Comparison of ENCODE assay signal across 8 cellular contexts in the genomic region with DNA sequence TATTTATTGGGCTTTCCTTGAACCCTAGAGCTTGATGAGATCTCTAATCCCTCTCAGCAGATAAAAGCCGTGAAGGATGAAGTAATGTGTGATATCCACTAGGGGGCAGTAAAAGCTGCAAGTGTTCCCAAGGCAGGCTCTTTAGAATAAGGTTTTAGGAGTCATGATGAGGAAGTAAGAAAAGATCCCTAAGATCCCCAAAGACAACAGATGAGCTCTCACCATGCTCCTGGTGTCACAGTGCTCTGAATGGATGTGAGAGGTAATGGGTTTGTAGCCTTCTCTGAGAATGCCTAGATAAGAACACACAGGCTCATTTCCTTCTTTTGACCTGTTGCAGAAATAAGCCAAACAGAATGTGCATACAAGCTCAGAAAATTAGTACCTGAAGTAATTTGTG.
A peak's percentile ranks its signal among the peaks of the same experiment; 100 is the strongest.
DNase-seq lines count a peak whose midpoint lies in the region; ATAC-seq and TF ChIP-seq lines count a peak whose summit lies in the region.

No MANE protein-coding gene starts in this region.

- no peak overlapping the region for H3K27ac ChIP-seq in SK-N-SH (ENCODE audit: low read depth in 2 of 2, low read length in 1 of 2)

- H3K4me3 ChIP-seq in SK-N-SH (ENCODE audit: low read depth in 2 of 2, low read length in 1 of 2), result no peak overlapping the region; a peak in 1 of 4 replicates
- no peak overlapping the region for H3K4me3 ChIP-seq in foreskin fibroblast (ENCODE audit: low read depth in 1 of 2, low read length in 2 of 2)

- POLR2A ChIA-PET in SK-N-SH (lab: Yijun Ruan, JAX), result no interaction called here

- H3K79me2 ChIP-seq in SK-N-SH (ENCODE audit: insufficient read depth), result no peaks in the 10 kb centered on the region

- DNase-seq in A172 (ENCODE audit: low spot score) (peak; percentile 48), GM13976 (ENCODE audit: low spot score) (peak; percentile 40), NCI-H128 (lab: John Stamatoyannopoulos, UW; ENCODE audit: unreplicated experiment) (peak; percentile 40), SK-N-SH (peak; percentile 45), foreskin fibroblast (peak in 1 of 2 donors; percentile 11), pulmonary artery endothelial cell (ENCODE audit: low read depth, low spot score) (peak; percentile 2)
- no peak for DNase-seq in NK-92 treated with Interleukin-12 subunit alpha and Interleukin-12 subunit beta, amount 100 ng/mL, for 24 hours (lab: John Stamatoyannopoulos, UW)

- WGBS in SK-N-SH (ENCODE audit: low lambda C conversion rate), result 0% methylated on average over 1 of the region's 1 CpG

- peaks cover 25% of the 10 kb centered on the region for H3K27me3 ChIP-seq in SK-N-SH (ENCODE audit: insufficient read depth)

- H3K9ac ChIP-seq in SK-N-SH, result no peak overlapping the region

- in situ Hi-C loops in GM13976 (cut with MboI; ENCODE audit: low sequenced_read_pairs, unreplicated experiment), result loop anchor here (25.0 kb wide), 1 partner anchor 294 kb away; no protein-coding TSS in a partner anchor

- no peaks in the 10 kb centered on the region for H3K4me1 ChIP-seq in SK-N-SH (ENCODE audit: control insufficient read depth in 1 of 2, insufficient read depth in 2 of 2, low read depth in 1 of 2, low read length in 1 of 2)

- no peaks in the 10 kb centered on the region for H3K9me2 ChIP-seq in SK-N-SH

- TF ChIP-seq RAD21 in SK-N-SH (IDR thresholded peaks at IDR 0.05; ENCODE audit: low read length), result peak; percentile 78

- H2AFZ ChIP-seq in SK-N-SH (ENCODE audit: low read depth), result no peak overlapping the region

- peak; percentile 61 for ATAC-seq in HG02870 (IDR thresholded peaks at IDR 0.05; ENCODE audit: unreplicated experiment)

- TF ChIP-seq EP300 in SK-N-SH (IDR thresholded peaks at IDR 0.05; ENCODE audit: borderline replicate concordance in 1 of 2, low read depth in 1 of 2, low read length in 1 of 2), result no peak

- peak; percentile 68 for TF ChIP-seq CTCF in GM13976 (IDR thresholded peaks at IDR 0.05; ENCODE audit: borderline replicate concordance, control extremely low read depth, extremely low read depth, insufficient read depth, missing control alignments)
- TF ChIP-seq CTCF in SK-N-SH (IDR thresholded peaks at IDR 0.05), result peak; percentile 98
- TF ChIP-seq CTCF in foreskin fibroblast (IDR thresholded peaks at IDR 0.05; ENCODE audit: low read depth, low read length), result peak; percentile 68

- no peaks in the 10 kb centered on the region for H3K36me3 ChIP-seq in SK-N-SH (replicated peaks in 1 of 2; ENCODE audit: control insufficient read depth in 1 of 2, insufficient read depth in 2 of 2, low read length in 1 of 2)

- CTCF ChIA-PET in SK-N-SH (lab: Yijun Ruan, JAX), result interaction anchor here (0.6 to 3.4 kb wide), 67 partner anchors 8 to 786 kb away, joined by 3 to 41 read pairs (median 5); no protein-coding TSS in a partner anchor

- no peaks in the 10 kb centered on the region for H3F3A ChIP-seq in SK-N-SH (replicated peaks; ENCODE audit: insufficient read depth)

- H3K9me3 ChIP-seq in SK-N-SH, result no peaks in the 10 kb centered on the region

- no peak overlapping the region for H3K4me2 ChIP-seq in SK-N-SH

- no peaks in the 10 kb centered on the region for H4K20me1 ChIP-seq in SK-N-SH (ENCODE audit: insufficient read depth)

TF ChIP-seq in SK-N-SH, 30 proteins besides CTCF, POLR2A, EP300 and RAD21:
- peak; percentile 79 for TF ChIP-seq SMC3 (IDR thresholded peaks at IDR 0.05; ENCODE audit: low read depth, low read length)
- TF ChIP-seq, protein P1, sequence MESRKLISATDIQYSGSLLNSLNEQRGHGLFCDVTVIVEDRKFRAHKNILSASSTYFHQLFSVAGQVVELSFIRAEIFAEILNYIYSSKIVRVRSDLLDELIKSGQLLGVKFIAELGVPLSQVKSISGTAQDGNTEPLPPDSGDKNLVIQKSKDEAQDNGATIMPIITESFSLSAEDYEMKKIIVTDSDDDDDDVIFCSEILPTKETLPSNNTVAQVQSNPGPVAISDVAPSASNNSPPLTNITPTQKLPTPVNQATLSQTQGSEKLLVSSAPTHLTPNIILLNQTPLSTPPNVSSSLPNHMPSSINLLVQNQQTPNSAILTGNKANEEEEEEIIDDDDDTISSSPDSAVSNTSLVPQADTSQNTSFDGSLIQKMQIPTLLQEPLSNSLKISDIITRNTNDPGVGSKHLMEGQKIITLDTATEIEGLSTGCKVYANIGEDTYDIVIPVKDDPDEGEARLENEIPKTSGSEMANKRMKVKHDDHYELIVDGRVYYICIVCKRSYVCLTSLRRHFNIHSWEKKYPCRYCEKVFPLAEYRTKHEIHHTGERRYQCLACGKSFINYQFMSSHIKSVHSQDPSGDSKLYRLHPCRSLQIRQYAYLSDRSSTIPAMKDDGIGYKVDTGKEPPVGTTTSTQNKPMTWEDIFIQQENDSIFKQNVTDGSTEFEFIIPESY (IDR thresholded peaks at IDR 0.05; ENCODE audit: borderline replicate concordance, low read depth), result no peak
- TF ChIP-seq, protein P2, sequence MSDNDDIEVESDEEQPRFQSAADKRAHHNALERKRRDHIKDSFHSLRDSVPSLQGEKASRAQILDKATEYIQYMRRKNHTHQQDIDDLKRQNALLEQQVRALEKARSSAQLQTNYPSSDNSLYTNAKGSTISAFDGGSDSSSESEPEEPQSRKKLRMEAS (IDR thresholded peaks at IDR 0.05; ENCODE audit: low read depth), result no peak
